8 cellular contexts compared by ENCODE assay signal in genomic region chr15:89647191-89647851, GRCh38. TPM values are rescaled to one million over a fixed set of nuclear protein-coding genes. Genes with fewer than 3 reads are reported as not detected.
DNase-seq lines count a peak whose midpoint lies in the region; ATAC-seq and TF ChIP-seq lines count a peak whose summit lies in the region.

No MANE protein-coding gene starts in this region.

- DNase-seq in Calu3 (peak; percentile 93), SKM-1 treated with dmso at 0.1 percent for 144 hours (lab: John Stamatoyannopoulos, UW; ENCODE audit: unreplicated experiment) (peak; percentile 49), cardiac muscle cell (ENCODE audit: low read depth in 1 of 2, low spot score in 1 of 2) (peak; percentile 75 to 81), prostate gland (ENCODE audit: low spot score) (peak; percentile 68), T1000 (lab: John Stamatoyannopoulos, UW) (no peak)
- peak; percentile 54 for DNase-seq in activated naive CD4-positive, alpha-beta T cell treated with anti-CD3 and anti-CD28 coated beads, Interleukin-2, amount 50 U/mL, for 16 hours

- H3K4me3 ChIP-seq in cardiac muscle cell (no peak overlapping the region), prostate gland (no peak overlapping the region)

- no peaks in the 10 kb centered on the region for H3K36me3 Mint-ChIP-seq in Calu3 (ENCODE audit: insufficient read depth, unreplicated experiment)

- no peak for TF ChIP-seq POLR2A in prostate gland (IDR thresholded peaks at IDR 0.05)

- 59% methylated on average over 25 of the region's 25 CpGs for WGBS in prostate gland

- no peaks in the 10 kb centered on the region for H3K4me1 ChIP-seq in cardiac muscle cell (ENCODE audit: low read depth)
- no peaks in the 10 kb centered on the region for H3K4me1 ChIP-seq in prostate gland (replicated peaks)

- intact Hi-C loops in Calu3 (cut with micrococcal nuclease; ENCODE audit: unreplicated experiment): loop anchor here (10.0 kb wide), 1 partner anchor 97 kb away; no protein-coding TSS in a partner anchor
- intact Hi-C loops in prostate gland (cut with DNase I): loop anchor here (10.0 kb wide), 1 partner anchor 97 kb away; no protein-coding TSS in a partner anchor

- H3K36me3 ChIP-seq in cardiac muscle cell: peaks cover 21% of the 10 kb centered on the region
- no peaks in the 10 kb centered on the region for H3K36me3 ChIP-seq in prostate gland

- no peak overlapping the region for H3K27ac Mint-ChIP-seq in Calu3 (ENCODE audit: unreplicated experiment)

- ATAC-seq in HG03432 (IDR thresholded peaks at IDR 0.05; ENCODE audit: unreplicated experiment): peak; percentile 71
- ATAC-seq in HG02973 (IDR thresholded peaks at IDR 0.05; ENCODE audit: unreplicated experiment): no peak

- no peaks in the 10 kb centered on the region for H3K9me3 ChIP-seq in cardiac muscle cell (ENCODE audit: low read depth)
- H3K9me3 ChIP-seq in prostate gland: no peaks in the 10 kb centered on the region

- no peaks in the 10 kb centered on the region for H3K4me1 Mint-ChIP-seq in Calu3 (ENCODE audit: low read depth, unreplicated experiment)

- H3K27me3 ChIP-seq in cardiac muscle cell (no peaks in the 10 kb centered on the region), prostate gland (replicated peaks; ENCODE audit: insufficient read depth) (no peaks in the 10 kb centered on the region)

- no TSS peak for BruUV-seq in Calu3 (replicated peaks; lab: Mats Ljungman, UMichigan)

- H3K4me3 Mint-ChIP-seq in Calu3 (ENCODE audit: low read depth, unreplicated experiment): no peak overlapping the region

- TF ChIP-seq CTCF in Calu3 (IDR thresholded peaks at IDR 0.05; ENCODE audit: unreplicated experiment): peak; percentile 80
- peak; percentile 92 for TF ChIP-seq CTCF in cardiac muscle cell (IDR thresholded peaks at IDR 0.05; ENCODE audit: low read depth, low read length)
- TF ChIP-seq CTCF in prostate gland (IDR thresholded peaks at IDR 0.05): peak; percentile 60 to 81 (median 72)

- CTCF ChIA-PET in Calu3 (lab: Charles Lee): interaction anchor here (0.8 to 1.1 kb wide), 3 partner anchors 24 to 241 kb away, joined by 3 to 4 read pairs (median 4); no protein-coding TSS in a partner anchor

- H3K9me3 Mint-ChIP-seq in Calu3 (ENCODE audit: low read depth, unreplicated experiment): no peaks in the 10 kb centered on the region

- H3K27ac ChIP-seq in cardiac muscle cell (no peak overlapping the region), prostate gland (no peak overlapping the region)

- H3K27me3 Mint-ChIP-seq in Calu3 (ENCODE audit: unreplicated experiment): no peaks in the 10 kb centered on the region

RNA-seq across cellular contexts. Expression of gene KIF7, which starts 7.9 kb away (rescaled TPM):
- total RNA-seq in Calu3 (2022) (1.4 and 1.7 TPM in 2 replicates), cardiac muscle cell (24.4 and 33.8 TPM in 2 replicates), prostate gland (10 to 100 TPM in 1 of 2 donors, 1 to 10 TPM in 1; 4.1 to 10.3 TPM)
- polyA plus RNA-seq in cardiac muscle cell: 12.5 and 23.1 TPM in 2 replicates

RNA-seq across cellular contexts. Expression of gene PLIN1, which starts 31.8 kb away (rescaled TPM):
- total RNA-seq in Calu3 (2022) (0.35 and 0.37 TPM in 2 replicates), cardiac muscle cell (0.32 and 0.57 TPM in 2 replicates), prostate gland (1 to 10 TPM; 1.5 to 3.6 TPM)
- polyA plus RNA-seq in cardiac muscle cell: 0.09 and 0.85 TPM in 2 replicates

RNA-seq across cellular contexts. Expression of gene PEX11A, which starts 43.2 kb away (rescaled TPM):
- 6.7 and 8.0 TPM in 2 replicates for total RNA-seq in Calu3 (2022)
- 5.9 and 11.8 TPM in 2 replicates for total RNA-seq in cardiac muscle cell
- polyA plus RNA-seq in cardiac muscle cell: 12.0 and 13.4 TPM in 2 replicates
- 10 to 100 TPM; 13.5 to 23.3 TPM for total RNA-seq in prostate gland

RNA-seq across cellular contexts. Expression of gene WDR93, which starts 43.3 kb away (rescaled TPM):
- total RNA-seq in Calu3 (2022) (not detected in 2 replicates), cardiac muscle cell (0.06 and 0.70 TPM in 2 replicates), prostate gland (1 to 10 TPM in 1 of 2 donors, under 1 TPM in 1; 0.18 to 3.0 TPM)
- polyA plus RNA-seq in cardiac muscle cell: 0.59 and 0.73 TPM in 2 replicates
